8 cellular contexts compared by ENCODE assay signal in genomic region chr22:37953437-37954179, GRCh38. TPM values are rescaled to one million over a fixed set of nuclear protein-coding genes. Genes with fewer than 3 reads are reported as not detected.
DNase-seq lines count a peak whose midpoint lies in the region; ATAC-seq, FAIRE-seq and TF ChIP-seq lines count a peak whose summit lies in the region.

Gene C22orf23, minus strand, starts transcription at chr22:37953601. Its CDS starts 452 bp downstream, at chr22:37953149.
Gene POLR2F, plus strand, starts transcription at chr22:37953699. Its CDS starts 89 bp downstream, at chr22:37953788.

- TF ChIP-seq EP300 in upper lobe of left lung (IDR thresholded peaks at IDR 0.05): no peak

- DNase-seq in GM12892 (ENCODE audit: insufficient read length): peak; percentile 97
- DNase-seq in NCI-H1436 treated with DMSO at 0.1 percent for 48 hours (lab: John Stamatoyannopoulos, UW): peak; percentile 83
- peak; percentile 95 for DNase-seq in T follicular helper cell (ENCODE audit: low read depth)
- DNase-seq in adrenal gland: peak; percentile 94 to 98 (median 96)
- peak; percentile 96 to 97 for DNase-seq in heart right ventricle
- DNase-seq in pons (ENCODE audit: low spot score): peak; percentile 96
- peak; percentile 93 to 96 for DNase-seq in upper lobe of left lung

- H3K27me3 ChIP-seq in adrenal gland: no peaks in the 10 kb centered on the region
- peaks cover 0 to 16% (median 0%) of the 10 kb centered on the region in 7 donors for H3K27me3 ChIP-seq in heart right ventricle
- no peaks in the 10 kb centered on the region for H3K27me3 ChIP-seq in upper lobe of left lung

- FAIRE-seq in GM12892 (lab: Jason Lieb, UNC): peak; percentile 99

- H3K4me1 ChIP-seq in adrenal gland (replicated peaks in 1 of 2): peaks cover 10 to 16% of the 10 kb centered on the region in 2 donors
- peaks cover 11 to 31% (median 25%) of the 10 kb centered on the region in 9 donors for H3K4me1 ChIP-seq in heart right ventricle
- peaks cover 18 to 28% (median 21%) of the 10 kb centered on the region in 4 donors for H3K4me1 ChIP-seq in upper lobe of left lung

- intact Hi-C loops in adrenal gland (cut with DNase I) (no loop called here), heart right ventricle (cut with DNase I) (loop anchor here in 1 of 10 donors (10.0 kb wide), 1 partner anchor 49 kb away; the partner anchor contains the start of gene MICALL1)

- peak within 1 kb of the TSS; percentile 73 to 98 (median 90) for H3K4me3 ChIP-seq in adrenal gland
- H3K4me3 ChIP-seq in heart right ventricle: peak within 1 kb of the TSS; percentile 52 to 98 (median 84)
- H3K4me3 ChIP-seq in upper lobe of left lung: peak within 1 kb of the TSS; percentile 80 to 98 (median 87)

- no peak for TF ChIP-seq CTCF in adrenal gland (IDR thresholded peaks at IDR 0.05)
- TF ChIP-seq CTCF in heart right ventricle (IDR thresholded peaks at IDR 0.05): peak in 1 of 9 donors; percentile 6
- peak in 1 of 6 experiments; percentile 26 for TF ChIP-seq CTCF in upper lobe of left lung (IDR thresholded peaks at IDR 0.05)

- ATAC-seq in HG02840 (IDR thresholded peaks at IDR 0.05; ENCODE audit: low FRiP score, unreplicated experiment) (peak; percentile 90), heart right ventricle (peak; percentile 96 to 99 (median 98)), upper lobe of left lung (ENCODE audit: low FRiP score in 2 of 2) (peak; percentile 97 to 98)

- 0 to 1% (median 1%) methylated on average over 28 to 52 of the region's 52 CpGs for WGBS in adrenal gland, 4 donors
- WGBS in heart right ventricle, 2 donors: 0 to 1% methylated on average over 52 of the region's 52 CpGs
- WGBS in upper lobe of left lung, 2 donors: 0% methylated on average over 48 to 52 of the region's 52 CpGs

- H3K9me3 ChIP-seq in adrenal gland (replicated peaks in 1 of 3) (no peaks in the 10 kb centered on the region), heart right ventricle (no peaks in the 10 kb centered on the region), upper lobe of left lung (no peaks in the 10 kb centered on the region)

- peak; percentile 90 for TF ChIP-seq POLR2A in GM12892 (IDR thresholded peaks at IDR 0.05; ENCODE audit: low read depth, low read length)
- TF ChIP-seq POLR2A in adrenal gland (IDR thresholded peaks at IDR 0.05): peak; percentile 31 to 38
- TF ChIP-seq POLR2A in upper lobe of left lung (IDR thresholded peaks at IDR 0.05): peak in 3 of 4 donors; percentile 27 to 81 (median 40)

- peaks cover 0 to 19% of the 10 kb centered on the region in 2 donors for H3K36me3 ChIP-seq in adrenal gland (replicated peaks in 1 of 2)
- H3K36me3 ChIP-seq in heart right ventricle: peaks cover 0 to 24% (median 16%) of the 10 kb centered on the region in 9 donors
- peaks cover 5 to 24% (median 22%) of the 10 kb centered on the region in 4 donors for H3K36me3 ChIP-seq in upper lobe of left lung

- H3K27ac ChIP-seq in adrenal gland (peak within 1 kb of the TSS in 2 of 5 donors; percentile 64 to 70), heart right ventricle (peak within 1 kb of the TSS in 9 of 10 donors; percentile 19 to 92 (median 71)), upper lobe of left lung (peak within 1 kb of the TSS; percentile 66 to 91 (median 86))

RNA-seq across cellular contexts. Expression of gene C22orf23, which starts in this region (rescaled TPM):
- 0.70 TPM for polyA plus RNA-seq in GM12892 (2012; ENCODE audit: missing spikeins)
- 1 to 10 TPM in 2 of 8 donors, under 1 TPM in 4, not detected in 2; 0.57 to 1.2 (median 0.81) TPM for total RNA-seq in adrenal gland
- under 1 TPM; 0.40 to 0.68 (median 0.47) TPM for polyA plus RNA-seq in adrenal gland
- total RNA-seq in heart right ventricle: 1 to 10 TPM in 2 of 10 donors, under 1 TPM in 8; 0.17 to 1.1 (median 0.55) TPM
- under 1 TPM; 0.22 to 0.25 TPM for polyA plus RNA-seq in heart right ventricle
- 1 to 10 TPM in 3 of 6 donors, under 1 TPM in 2, not detected in 1; 0.46 to 7.2 (median 1.2) TPM for total RNA-seq in upper lobe of left lung

RNA-seq across cellular contexts. Expression of gene POLR2F, which starts in this region (rescaled TPM):
- 74.4 TPM for polyA plus RNA-seq in GM12892 (2012; ENCODE audit: missing spikeins)
- 100 to 1,000 TPM in 1 of 8 donors, 10 to 100 TPM in 7; 39.7 to 111 (median 83.5) TPM for total RNA-seq in adrenal gland
- polyA plus RNA-seq in adrenal gland: 100 to 1,000 TPM in 2 of 3 donors, 10 to 100 TPM in 1; 74.2 to 205 (median 123) TPM
- 10 to 100 TPM; 62.4 to 95.7 (median 76.6) TPM for total RNA-seq in heart right ventricle
- 100 to 1,000 TPM; 150 to 200 TPM for polyA plus RNA-seq in heart right ventricle
- total RNA-seq in upper lobe of left lung: 100 to 1,000 TPM in 2 of 6 donors, 10 to 100 TPM in 4; 48.9 to 152 (median 71.7) TPM

Comparison
In these comparisons a context has a peak if more than half of its experiments do, and no peak if none do; other contexts are left out.
1. POLR2A ChIP-seq: peak in every context shown above with its lines; median percentile 90 in GM12892; 40 in upper lobe of left lung; 34 in adrenal gland.